ENCODE assay signal across 27 cellular contexts in the genomic region with DNA sequence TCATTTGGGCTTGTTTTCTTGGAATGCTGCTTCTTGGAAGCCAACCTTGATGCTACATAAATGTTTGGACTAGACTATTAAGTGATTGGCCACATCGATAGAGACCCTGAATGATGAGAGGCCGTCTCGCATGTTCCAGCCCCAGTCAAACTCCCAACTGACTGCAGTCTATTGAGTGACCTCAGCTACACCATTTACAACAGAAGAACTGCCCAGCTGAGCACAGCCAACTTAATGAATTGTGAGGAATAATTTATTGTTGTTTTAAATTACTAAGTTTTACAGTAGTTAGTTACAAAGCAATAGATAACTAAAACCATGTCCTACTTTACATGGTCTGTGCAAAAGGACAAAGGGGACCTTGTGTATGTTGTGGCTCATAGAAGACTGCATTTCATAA.
DNase-seq lines count a peak whose midpoint lies in the region; ATAC-seq, FAIRE-seq and TF ChIP-seq lines count a peak whose summit lies in the region.
"Had no signal": no experiment of that assay in that cellular context is flagged by ENCODE, and none has a peak within 500 bp of the region (broad histone marks: within the 10 kb centered on the region; RNA-seq: fewer than 3 reads in every experiment).

No MANE protein-coding gene starts in this region.

- WGBS in heart left ventricle, 4 donors, result 94 to 100% (median 98%) methylated on average over 3 of the region's 3 CpGs

- intact Hi-C loops in left ventricle myocardium inferior (cut with micrococcal nuclease) (loop anchor here (10.0 kb wide), 1 partner anchor 277 kb away; no protein-coding TSS in a partner anchor), heart left ventricle (cut with DNase I) (no loop called here), posterior cingulate gyrus (cut with DNase I) (no loop called here)

- H3K4me2 ChIP-seq in GM23338, result no peak overlapping the region
- H3K4me2 ChIP-seq: A549, BLaER1 had no signal

- no peaks in the 10 kb centered on the region for H4K20me1 ChIP-seq in GM23338 (replicated peaks; ENCODE audit: insufficient read depth)
- H4K20me1 ChIP-seq: BLaER1 had no signal

- H3K36me3 Mint-ChIP-seq in GM23338 (ENCODE audit: low read depth), result no peaks in the 10 kb centered on the region; the same call in 2 of the 3 replicates
- peaks cover 13% of the 10 kb centered on the region for H3K36me3 Mint-ChIP-seq in nephron (ENCODE audit: low read depth)
- H3K36me3 Mint-ChIP-seq: CD14-positive monocyte; CD4-positive, alpha-beta memory T cell; CD4-positive, CD25-positive, alpha-beta regulatory T cell; CD8-positive, alpha-beta memory T cell had no signal

- H3F3A ChIP-seq in GM23338 (replicated peaks; ENCODE audit: low read depth), result no peaks in the 10 kb centered on the region

- H3K27me3 Mint-ChIP-seq in GM23338 (ENCODE audit: insufficient read depth, low read depth, poor library complexity) (no peaks in the 10 kb centered on the region), nephron (ENCODE audit: low read depth) (no peaks in the 10 kb centered on the region)
- H3K27me3 Mint-ChIP-seq: CD4-positive, alpha-beta memory T cell; CD4-positive, CD25-positive, alpha-beta regulatory T cell had no signal

- no peak overlapping the region for H3K27ac Mint-ChIP-seq in GM23338
- H3K27ac Mint-ChIP-seq in nephron, result peak overlapping the region in 2 of 3 experiments; percentile 85 to 90
- H3K27ac Mint-ChIP-seq: CD14-positive monocyte; CD4-positive, alpha-beta memory T cell; CD4-positive, CD25-positive, alpha-beta regulatory T cell; CD8-positive, alpha-beta memory T cell had no signal

- peaks cover 4% of the 10 kb centered on the region; the same call in 1 of the 2 replicates for H3K79me2 ChIP-seq in GM23338 (replicated peaks; ENCODE audit: insufficient read depth)

- H3K9me3 Mint-ChIP-seq in GM23338, result peaks cover 3% of the 10 kb centered on the region; the same call in 2 of the 3 replicates
- no peaks in the 10 kb centered on the region for H3K9me3 Mint-ChIP-seq in nephron

- H3K36me3 ChIP-seq in left ventricle myocardium inferior (peaks cover 9% of the 10 kb centered on the region), heart left ventricle (no peaks in the 10 kb centered on the region), GM23338 (ENCODE audit: insufficient read depth) (peaks cover 4% of the 10 kb centered on the region; the same call in 1 of the 2 replicates), bronchial epithelial cell (ENCODE audit: control insufficient read depth, insufficient read depth, low read length) (no peaks in the 10 kb centered on the region)
- H3K36me3 ChIP-seq: BE2C, BLaER1 had no signal

- peaks cover 60% of the 10 kb centered on the region for H3K4me1 ChIP-seq in left ventricle myocardium inferior
- peaks cover 0 to 52% (median 28%) of the 10 kb centered on the region in 12 donors for H3K4me1 ChIP-seq in heart left ventricle
- H3K4me1 ChIP-seq in GM23338 (ENCODE audit: insufficient read depth), result no peaks in the 10 kb centered on the region
- H3K4me1 ChIP-seq: A549, BLaER1 had no signal

- H3K27ac ChIP-seq in left ventricle myocardium inferior (replicated peaks), result peak overlapping the region; percentile 67
- peak overlapping the region in 3 of 12 donors; percentile 24 to 67 (median 63) for H3K27ac ChIP-seq in heart left ventricle
- H3K27ac ChIP-seq in GM23338 (ENCODE audit: low read depth), result no peak overlapping the region
- H3K27ac ChIP-seq: 22Rv1, A549, BLaER1 had no signal

- TF ChIP-seq CTCF in left ventricle myocardium inferior (IDR thresholded peaks at IDR 0.05; ENCODE audit: borderline replicate concordance) (no peak), heart left ventricle (IDR thresholded peaks at IDR 0.05) (no peak), GM23338 (conservative IDR thresholded peaks at IDR 0.05; ENCODE audit: low read depth in 2 of 2) (no peak), bronchial epithelial cell (IDR thresholded peaks at IDR 0.05; ENCODE audit: insufficient read depth, low read length, severe bottlenecking) (no peak), nephron (IDR thresholded peaks at IDR 0.05; ENCODE audit: unreplicated experiment in 3 of 3) (no peak)

- peaks cover 17% of the 10 kb centered on the region for H3K9me3 ChIP-seq in left ventricle myocardium inferior (replicated peaks)
- peaks cover 0 to 20% (median 10%) of the 10 kb centered on the region in 12 donors for H3K9me3 ChIP-seq in heart left ventricle

- H2AFZ ChIP-seq in GM23338, result no peak overlapping the region

- H3K9me2 ChIP-seq in GM23338 (ENCODE audit: insufficient read depth), result peaks cover 18% of the 10 kb centered on the region; the same call in 1 of the 2 replicates

- no peaks in the 10 kb centered on the region for H3K4me1 Mint-ChIP-seq in GM23338
- H3K4me1 Mint-ChIP-seq in nephron, result peaks cover 26% of the 10 kb centered on the region
- H3K4me1 Mint-ChIP-seq: CD4-positive, alpha-beta memory T cell; CD4-positive, CD25-positive, alpha-beta regulatory T cell; CD8-positive, alpha-beta memory T cell had no signal

- H3K4me3 Mint-ChIP-seq in GM23338, result no peak overlapping the region
- H3K4me3 Mint-ChIP-seq in nephron, result no peak overlapping the region
- H3K4me3 Mint-ChIP-seq: CD14-positive monocyte; CD4-positive, alpha-beta memory T cell; CD4-positive, CD25-positive, alpha-beta regulatory T cell; CD8-positive, alpha-beta memory T cell had no signal

- H3K27me3 ChIP-seq in left ventricle myocardium inferior (ENCODE audit: low read depth), result no peaks in the 10 kb centered on the region
- no peaks in the 10 kb centered on the region for H3K27me3 ChIP-seq in heart left ventricle
- H3K27me3 ChIP-seq in GM23338 (ENCODE audit: insufficient read depth), result no peaks in the 10 kb centered on the region
- H3K27me3 ChIP-seq in bronchial epithelial cell (ENCODE audit: control insufficient read depth, insufficient read depth, low read length), result no peaks in the 10 kb centered on the region
- H3K27me3 ChIP-seq: BE2C, BLaER1 had no signal

- peak; percentile 40 for FAIRE-seq in bronchial epithelial cell (lab: Jason Lieb, UNC)
- FAIRE-seq: A549, GM12878, GM12892, GM18507 had no signal

- H3K4me3 ChIP-seq in left ventricle myocardium inferior, result no peak overlapping the region
- H3K4me3 ChIP-seq in heart left ventricle, result no peak overlapping the region
- H3K4me3 ChIP-seq in GM23338, result no peak overlapping the region
- H3K4me3 ChIP-seq in bronchial epithelial cell (ENCODE audit: low read depth, low read length), result no peak overlapping the region
- H3K4me3 ChIP-seq: A549, BLaER1, GM12878 had no signal

- no peak for ATAC-seq in heart left ventricle
- ATAC-seq in GM23338, result no peak
- ATAC-seq: A549, GM12878 had no signal

- no peak for TF ChIP-seq POLR2A in heart left ventricle (IDR thresholded peaks at IDR 0.05)

- no peak for DNase-seq in left ventricle myocardium inferior
- DNase-seq in heart left ventricle, result no peak
- no peak for DNase-seq in GM23338 (ENCODE audit: low spot score)
- no peak for DNase-seq in bronchial epithelial cell (ENCODE audit: low read depth)
- no peak for DNase-seq in NOMO-1 (lab: John Stamatoyannopoulos, UW; ENCODE audit: unreplicated experiment in 2 of 2)
- DNase-seq in posterior cingulate gyrus, result no peak
- DNase-seq: BE2C; C1 segment of cervical spinal cord; CD4-positive, alpha-beta memory T cell; CD4-positive, CD25-positive, alpha-beta regulatory T cell; CD8-positive, alpha-beta memory T cell; COR-L47; DMS 273 treated with DMSO at 0.1 percent for 48 hours; DMS153; DMS53; DMS79; DND-41; EL; GDM1 had no signal

TF ChIP-seq in GM23338, 12 proteins besides CTCF, POLR2A, EP300 and RAD21 (continues in another document):
- TF ChIP-seq EZH2phosphoT487 (IDR thresholded peaks at IDR 0.05; ENCODE audit: unreplicated experiment) (no peak), ZNF331 (CRISPR knock-in tag; IDR thresholded peaks at IDR 0.05; ENCODE audit: low read depth) (peak; percentile 88), EZH2 (IDR thresholded peaks at IDR 0.05; ENCODE audit: low read depth, unreplicated experiment) (no peak)
